In the genomic region with DNA sequence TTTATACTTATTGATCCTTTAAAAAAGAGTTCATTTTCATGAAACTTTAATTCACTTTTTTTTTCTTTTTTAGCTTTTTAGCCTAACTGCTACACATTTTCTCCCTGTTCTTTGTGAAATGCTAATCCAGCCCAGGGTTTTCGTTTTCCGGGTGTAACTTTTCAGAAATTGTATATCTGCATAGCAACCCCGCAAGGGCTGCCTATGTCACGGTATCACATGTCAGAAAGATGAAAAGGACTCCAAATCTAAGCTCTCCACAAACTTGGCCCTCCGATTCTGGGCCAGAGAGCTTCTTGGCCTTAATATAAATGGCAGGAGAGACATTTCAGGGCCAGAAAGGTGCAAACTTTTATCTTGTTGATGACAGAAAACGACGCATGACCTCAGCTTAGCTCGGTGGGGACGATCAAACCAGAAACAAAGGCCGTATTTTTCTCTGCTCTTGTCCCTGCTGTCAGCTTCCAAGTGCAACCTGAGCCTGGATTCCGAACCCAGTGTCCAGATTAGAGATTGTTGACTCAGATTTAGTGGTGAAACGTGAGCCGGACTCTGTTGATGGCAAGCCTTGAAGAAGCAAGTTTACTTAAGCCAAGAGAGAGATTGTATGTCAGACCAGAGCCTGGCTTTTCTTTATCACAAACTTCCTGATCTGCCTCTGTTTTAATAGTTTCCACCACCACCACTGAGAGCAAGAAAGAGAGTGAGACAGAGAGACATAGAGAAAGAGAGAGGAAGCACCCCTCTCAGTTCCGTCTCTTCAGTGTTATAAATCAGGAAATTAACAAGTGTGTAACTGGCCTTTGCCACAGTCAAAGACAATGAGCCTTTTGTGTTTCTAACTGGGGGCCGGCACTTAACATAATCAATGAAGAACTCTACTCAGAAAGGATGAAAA, we compare ENCODE assay signal across 10 cellular contexts.
DNase-seq lines count a peak whose midpoint lies in the region; ATAC-seq, FAIRE-seq and TF ChIP-seq lines count a peak whose summit lies in the region.
"Had no signal": no experiment of that assay in that cellular context is flagged by ENCODE, and none has a peak within 500 bp of the region (broad histone marks: within the 10 kb centered on the region; RNA-seq: fewer than 3 reads in every experiment).

No MANE protein-coding gene starts in this region.

- H3K4me1 ChIP-seq in cardiac muscle cell (ENCODE audit: low read depth) (peaks cover 13% of the 10 kb centered on the region), SK-N-SH (ENCODE audit: control insufficient read depth in 1 of 2, insufficient read depth in 2 of 2, low read depth in 1 of 2, low read length in 1 of 2) (peaks cover 9 to 29% of the 10 kb centered on the region in 2 experiments; a peak in 3 of 4 replicates)

- 0 out of 2 replicates have a peak overlapping the region, but pooled peaks have one; percentile 6 for H2AFZ ChIP-seq in SK-N-SH (ENCODE audit: low read depth)

- no peaks in the 10 kb centered on the region for H3K27me3 ChIP-seq in cardiac muscle cell
- no peaks in the 10 kb centered on the region for H3K27me3 ChIP-seq in SK-N-SH (ENCODE audit: insufficient read depth)

- WGBS in SK-N-SH (ENCODE audit: low lambda C conversion rate), result 80% methylated on average over 15 of the region's 15 CpGs

- no peaks in the 10 kb centered on the region for H3K79me2 ChIP-seq in SK-N-SH (ENCODE audit: insufficient read depth)

- H3K4me3 ChIP-seq in cardiac muscle cell, result no peak overlapping the region
- no peak overlapping the region for H3K4me3 ChIP-seq in SK-N-SH (ENCODE audit: low read depth in 2 of 2, low read length in 1 of 2)

- H3K9me2 ChIP-seq in SK-N-SH, result no peaks in the 10 kb centered on the region

- no peak for FAIRE-seq in urothelium cell line (lab: Jason Lieb, UNC)

- no peaks in the 10 kb centered on the region for H4K20me1 ChIP-seq in SK-N-SH (ENCODE audit: insufficient read depth)

- no peaks in the 10 kb centered on the region for H3F3A ChIP-seq in SK-N-SH (replicated peaks; ENCODE audit: insufficient read depth)

- in situ Hi-C loops in KBM-7 (cut with MboI; ENCODE audit: low pct_unique_long_range_greater_than_20kb, low sequenced_read_pairs), result loop anchor here (25.0 kb wide), 1 partner anchor 529 kb away; no protein-coding TSS in a partner anchor

- TF ChIP-seq EP300 in SK-N-SH (IDR thresholded peaks at IDR 0.05; ENCODE audit: borderline replicate concordance in 1 of 2, low read depth in 1 of 2, low read length in 1 of 2), result no peak

- TF ChIP-seq RAD21 in SK-N-SH (IDR thresholded peaks at IDR 0.05; ENCODE audit: low read length), result no peak

- DNase-seq in cardiac muscle cell (ENCODE audit: low read depth in 1 of 2, low spot score in 1 of 2), result peak in 1 of 2 donors; percentile 49
- no peak for DNase-seq in left ventricle myocardium superior
- no peak for DNase-seq in SK-N-SH
- peak; percentile 90 for DNase-seq in iris pigment epithelial cell (ENCODE audit: low read depth)
- DNase-seq in urothelium cell line (ENCODE audit: low spot score), result peak; percentile 18
- DNase-seq in KBM-7, result no peak
- no peak for DNase-seq in RKO (ENCODE audit: low spot score)
- DNase-seq: KG1, left cardiac atrium had no signal

- no peak for ATAC-seq in left ventricle myocardium superior
- ATAC-seq in activated CD4-positive, CD25-positive, alpha-beta regulatory T cell treated with anti-CD3 and anti-CD28 coated beads, Interleukin-2, amount 50 U/mL, for 24 hours, result no peak

- H3K36me3 ChIP-seq in cardiac muscle cell (no peaks in the 10 kb centered on the region), SK-N-SH (replicated peaks in 1 of 2; ENCODE audit: control insufficient read depth in 1 of 2, insufficient read depth in 2 of 2, low read length in 1 of 2) (no peaks in the 10 kb centered on the region)

- no peaks in the 10 kb centered on the region for H3K9me3 ChIP-seq in cardiac muscle cell (ENCODE audit: low read depth)
- H3K9me3 ChIP-seq in SK-N-SH, result no peaks in the 10 kb centered on the region

- H3K4me2 ChIP-seq in SK-N-SH, result peak overlapping the region; percentile 53; the same call in 1 of the 2 replicates

- TF ChIP-seq CTCF in cardiac muscle cell (IDR thresholded peaks at IDR 0.05; ENCODE audit: low read depth, low read length), result no peak
- TF ChIP-seq CTCF in SK-N-SH (IDR thresholded peaks at IDR 0.05), result no peak

- CTCF ChIA-PET in SK-N-SH (lab: Yijun Ruan, JAX), result interaction anchor here (0.8 to 2.0 kb wide), 4 partner anchors 8 to 182 kb away, joined by 3 to 7 read pairs (median 4); no protein-coding TSS in a partner anchor

- intact Hi-C loops in left ventricle myocardium superior (cut with micrococcal nuclease), result no loop called here

- POLR2A ChIA-PET in SK-N-SH (lab: Yijun Ruan, JAX), result no interaction called here

- peak overlapping the region; percentile 38 for H3K27ac ChIP-seq in cardiac muscle cell
- no peak overlapping the region for H3K27ac ChIP-seq in SK-N-SH (ENCODE audit: low read depth in 2 of 2, low read length in 1 of 2)

- H3K9ac ChIP-seq in SK-N-SH, result no peak overlapping the region

TF ChIP-seq in SK-N-SH, 30 proteins besides CTCF, POLR2A, EP300 and RAD21:
- TF ChIP-seq CHD2 (IDR thresholded peaks at IDR 0.05; ENCODE audit: low read length, partially characterized antibody) (no peak), YY1 (IDR thresholded peaks at IDR 0.05; ENCODE audit: low read depth) (no peak), RCOR1 (IDR thresholded peaks at IDR 0.05; ENCODE audit: low read length) (no peak), FOSL2 (IDR thresholded peaks at IDR 0.05; ENCODE audit: borderline replicate concordance, low read depth) (no peak)
- TF ChIP-seq, protein P1, sequence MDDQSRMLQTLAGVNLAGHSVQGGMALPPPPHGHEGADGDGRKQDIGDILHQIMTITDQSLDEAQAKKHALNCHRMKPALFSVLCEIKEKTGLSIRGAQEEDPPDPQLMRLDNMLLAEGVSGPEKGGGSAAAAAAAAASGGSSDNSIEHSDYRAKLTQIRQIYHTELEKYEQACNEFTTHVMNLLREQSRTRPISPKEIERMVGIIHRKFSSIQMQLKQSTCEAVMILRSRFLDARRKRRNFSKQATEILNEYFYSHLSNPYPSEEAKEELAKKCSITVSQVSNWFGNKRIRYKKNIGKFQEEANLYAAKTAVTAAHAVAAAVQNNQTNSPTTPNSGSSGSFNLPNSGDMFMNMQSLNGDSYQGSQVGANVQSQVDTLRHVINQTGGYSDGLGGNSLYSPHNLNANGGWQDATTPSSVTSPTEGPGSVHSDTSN (IDR thresholded peaks at IDR 0.05), result no peak
- TF ChIP-seq, protein P2, sequence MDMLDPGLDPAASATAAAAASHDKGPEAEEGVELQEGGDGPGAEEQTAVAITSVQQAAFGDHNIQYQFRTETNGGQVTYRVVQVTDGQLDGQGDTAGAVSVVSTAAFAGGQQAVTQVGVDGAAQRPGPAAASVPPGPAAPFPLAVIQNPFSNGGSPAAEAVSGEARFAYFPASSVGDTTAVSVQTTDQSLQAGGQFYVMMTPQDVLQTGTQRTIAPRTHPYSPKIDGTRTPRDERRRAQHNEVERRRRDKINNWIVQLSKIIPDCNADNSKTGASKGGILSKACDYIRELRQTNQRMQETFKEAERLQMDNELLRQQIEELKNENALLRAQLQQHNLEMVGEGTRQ (IDR thresholded peaks at IDR 0.05; ENCODE audit: borderline replicate concordance, low read depth, low read length), result no peak
- TF ChIP-seq, protein P3, sequence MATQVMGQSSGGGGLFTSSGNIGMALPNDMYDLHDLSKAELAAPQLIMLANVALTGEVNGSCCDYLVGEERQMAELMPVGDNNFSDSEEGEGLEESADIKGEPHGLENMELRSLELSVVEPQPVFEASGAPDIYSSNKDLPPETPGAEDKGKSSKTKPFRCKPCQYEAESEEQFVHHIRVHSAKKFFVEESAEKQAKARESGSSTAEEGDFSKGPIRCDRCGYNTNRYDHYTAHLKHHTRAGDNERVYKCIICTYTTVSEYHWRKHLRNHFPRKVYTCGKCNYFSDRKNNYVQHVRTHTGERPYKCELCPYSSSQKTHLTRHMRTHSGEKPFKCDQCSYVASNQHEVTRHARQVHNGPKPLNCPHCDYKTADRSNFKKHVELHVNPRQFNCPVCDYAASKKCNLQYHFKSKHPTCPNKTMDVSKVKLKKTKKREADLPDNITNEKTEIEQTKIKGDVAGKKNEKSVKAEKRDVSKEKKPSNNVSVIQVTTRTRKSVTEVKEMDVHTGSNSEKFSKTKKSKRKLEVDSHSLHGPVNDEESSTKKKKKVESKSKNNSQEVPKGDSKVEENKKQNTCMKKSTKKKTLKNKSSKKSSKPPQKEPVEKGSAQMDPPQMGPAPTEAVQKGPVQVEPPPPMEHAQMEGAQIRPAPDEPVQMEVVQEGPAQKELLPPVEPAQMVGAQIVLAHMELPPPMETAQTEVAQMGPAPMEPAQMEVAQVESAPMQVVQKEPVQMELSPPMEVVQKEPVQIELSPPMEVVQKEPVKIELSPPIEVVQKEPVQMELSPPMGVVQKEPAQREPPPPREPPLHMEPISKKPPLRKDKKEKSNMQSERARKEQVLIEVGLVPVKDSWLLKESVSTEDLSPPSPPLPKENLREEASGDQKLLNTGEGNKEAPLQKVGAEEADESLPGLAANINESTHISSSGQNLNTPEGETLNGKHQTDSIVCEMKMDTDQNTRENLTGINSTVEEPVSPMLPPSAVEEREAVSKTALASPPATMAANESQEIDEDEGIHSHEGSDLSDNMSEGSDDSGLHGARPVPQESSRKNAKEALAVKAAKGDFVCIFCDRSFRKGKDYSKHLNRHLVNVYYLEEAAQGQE (IDR thresholded peaks at IDR 0.05; ENCODE audit: low read depth, low read length), result no peak
TF ChIP-seq in SK-N-SH: peak in this region for 0.

Comparison
In these comparisons a context has a peak if more than half of its experiments do, and no peak if none do; other contexts are left out.
1. DNase-seq: peak in iris pigment epithelial cell (single experiment) and urothelium cell line (single experiment); none in left ventricle myocardium superior (single experiment), SK-N-SH (single experiment), KBM-7 (single experiment) and RKO (single experiment).